8 cellular contexts compared by ENCODE assay signal in the genomic region with DNA sequence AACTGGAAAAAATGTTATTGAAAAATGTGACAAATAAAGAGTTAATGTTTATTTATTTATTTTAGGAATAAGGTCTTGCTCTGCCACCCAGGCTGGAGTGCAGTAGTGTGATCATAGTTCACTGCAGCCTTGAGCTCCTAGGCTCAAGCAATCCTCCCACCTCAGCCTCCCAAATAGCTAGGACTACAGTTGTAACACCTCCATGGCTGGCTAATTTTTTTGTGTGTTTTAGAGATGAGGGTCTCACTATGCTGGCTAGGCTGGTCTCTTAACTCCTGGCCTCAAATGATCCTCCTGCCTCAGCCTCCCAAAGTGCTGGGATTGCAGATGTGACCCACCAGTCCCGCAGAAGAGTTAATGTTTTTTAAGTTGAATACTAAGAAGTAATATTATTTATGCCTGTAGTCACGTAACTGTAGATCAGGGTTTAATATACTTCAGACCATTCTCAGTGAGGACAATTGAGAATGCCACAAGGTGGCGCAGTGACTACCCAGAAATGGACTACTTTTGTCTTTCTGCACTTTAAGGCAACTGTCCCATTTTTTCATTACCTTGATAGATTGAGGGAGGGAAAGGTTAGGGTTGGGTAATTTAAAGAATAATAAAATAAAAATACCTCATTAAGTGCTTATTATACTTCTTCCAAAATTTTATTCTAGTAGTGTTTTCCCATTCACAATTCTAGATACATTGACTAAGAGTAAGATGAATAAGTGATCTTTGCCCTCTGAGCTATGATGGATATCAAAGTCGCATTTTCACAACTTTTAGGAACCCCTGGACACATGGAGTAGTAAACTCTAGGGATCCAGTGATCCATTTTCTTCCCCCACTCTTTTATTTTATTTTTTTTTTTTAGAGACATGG. TPM values are rescaled to one million over a fixed set of nuclear protein-coding genes. Genes with fewer than 3 reads are reported as not detected.
A peak's percentile ranks its signal among the peaks of the same experiment; 100 is the strongest.
DNase-seq lines count a peak whose midpoint lies in the region; ATAC-seq and TF ChIP-seq lines count a peak whose summit lies in the region.

No MANE protein-coding gene starts in this region.

- no peaks in the 10 kb centered on the region for H3K9me3 ChIP-seq in HAP-1

- H3K4me1 ChIP-seq in HAP-1 = no peaks in the 10 kb centered on the region

- peaks cover 0 to 2% (median 0%) of the 10 kb centered on the region in 4 donors for H3K4me1 Mint-ChIP-seq in naive thymus-derived CD8-positive, alpha-beta T cell

- H3K9me3 Mint-ChIP-seq in naive thymus-derived CD8-positive, alpha-beta T cell = no peaks in the 10 kb centered on the region

- peak; percentile 56 to 66 for ATAC-seq in naive thymus-derived CD8-positive, alpha-beta T cell

- peaks cover 14% of the 10 kb centered on the region for H3K27me3 ChIP-seq in HAP-1 (ENCODE audit: low read depth)

- in situ Hi-C loops in HAP-1 (cut with MboI; ENCODE audit: low sequenced_read_pairs) = loop anchor here (10.0 to 25.0 kb wide), 2 partner anchors 509 to 656 kb away; no protein-coding TSS in a partner anchor

- POLR2A ChIA-PET in naive thymus-derived CD8-positive, alpha-beta T cell (lab: Charles Lee) = no interaction called here

- H3K36me3 Mint-ChIP-seq in naive thymus-derived CD8-positive, alpha-beta T cell = no peaks in the 10 kb centered on the region

- no peak overlapping the region for H3K4me3 Mint-ChIP-seq in naive thymus-derived CD8-positive, alpha-beta T cell

- TF ChIP-seq CTCF in epithelial cell of esophagus (IDR thresholded peaks at IDR 0.05; ENCODE audit: insufficient read depth, low read depth, low read length, missing control alignments) = peak; percentile 82

- no peak overlapping the region for H3K4me3 ChIP-seq in HAP-1
- no peak overlapping the region for H3K4me3 ChIP-seq in epithelial cell of esophagus (ENCODE audit: low read length)

- H3K27me3 Mint-ChIP-seq in naive thymus-derived CD8-positive, alpha-beta T cell = peaks cover 0 to 14% (median 0%) of the 10 kb centered on the region in 5 donors

- no peaks in the 10 kb centered on the region for H3K36me3 ChIP-seq in HAP-1 (replicated peaks)

- DNase-seq in AML-193 (lab: John Stamatoyannopoulos, UW) (peak; percentile 58 to 59), HAP-1 (ENCODE audit: low spot score in 2 of 2) (peak; percentile 71 to 79), NCI-H82 treated with DMSO at 0.1 percent for 48 hours (lab: John Stamatoyannopoulos, UW; ENCODE audit: unreplicated experiment) (peak; percentile 49), epithelial cell of esophagus (ENCODE audit: low read depth) (peak; percentile 74), GOT3 (lab: John Stamatoyannopoulos, UW) (no peak)
- DNase-seq in activated CD8-positive, alpha-beta memory T cell treated with anti-CD3 and anti-CD28 coated beads for 24 hours = peak; percentile 69
- peak; percentile 10 to 76 (median 49) for DNase-seq in naive thymus-derived CD8-positive, alpha-beta T cell
- DNase-seq in stimulated activated naive CD4-positive, alpha-beta T cell treated with Interleukin-2 at 50 U/mL for 16 hours (lab: John Stamatoyannopoulos, UW) = peak; percentile 35

- H3K27ac Mint-ChIP-seq in naive thymus-derived CD8-positive, alpha-beta T cell = peak overlapping the region in 1 of 10 donors; percentile 54

RNA-seq across cellular contexts. Expression of a gene that starts 6.0 kb away (rescaled TPM):
- not detected for total RNA-seq in naive thymus-derived CD8-positive, alpha-beta T cell
- polyA plus RNA-seq in naive thymus-derived CD8-positive, alpha-beta T cell = not detected

RNA-seq across cellular contexts. Expression of a gene that starts 41.4 kb away (rescaled TPM):
- total RNA-seq in naive thymus-derived CD8-positive, alpha-beta T cell = 1 to 10 TPM; 1.4 to 2.8 TPM
- under 1 TPM in 2 of 3 donors, not detected in 1; 0.27 to 0.46 TPM for polyA plus RNA-seq in naive thymus-derived CD8-positive, alpha-beta T cell
